In the genomic region with DNA sequence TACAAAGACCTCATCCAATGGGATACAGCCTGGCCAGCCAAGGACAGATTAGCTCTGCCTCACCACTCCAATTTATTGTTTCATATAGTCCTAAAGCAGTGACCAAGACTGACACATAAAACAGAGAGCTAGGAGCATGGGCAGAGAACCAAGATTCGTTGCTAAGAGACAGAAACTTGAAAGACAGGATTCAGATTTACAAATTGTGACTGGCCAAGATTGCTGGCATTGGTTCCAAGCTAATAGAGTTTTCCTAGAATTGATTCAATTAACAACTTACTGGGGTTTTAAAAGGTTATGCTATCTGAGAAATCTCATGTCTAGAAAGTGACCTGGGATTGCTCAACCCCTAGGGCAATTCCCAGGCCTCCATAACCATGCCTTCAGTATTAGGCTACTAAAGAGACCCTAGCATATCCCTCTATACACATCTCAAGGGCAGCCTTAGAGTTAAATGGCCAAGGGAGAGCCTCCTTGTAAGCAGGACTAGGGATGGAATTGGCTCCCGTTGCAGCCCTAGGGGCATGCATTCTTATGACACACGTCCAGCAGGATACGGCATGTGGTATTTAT, we compare ENCODE assay signal across 12 cellular contexts.
DNase-seq lines count a peak whose midpoint lies in the region; ATAC-seq, FAIRE-seq and TF ChIP-seq lines count a peak whose summit lies in the region.
"Had no signal": no experiment of that assay in that cellular context is flagged by ENCODE, and none has a peak within 500 bp of the region (broad histone marks: within the 10 kb centered on the region; RNA-seq: fewer than 3 reads in every experiment).

No MANE protein-coding gene starts in this region.

- no peak overlapping the region for H3K27ac Mint-ChIP-seq in CD8-positive, alpha-beta T cell

- peaks cover 21% of the 10 kb centered on the region for H3K4me1 Mint-ChIP-seq in CD8-positive, alpha-beta T cell (ENCODE audit: low read depth)

- CTCF ChIA-PET in CD8-positive, alpha-beta T cell (lab: Charles Lee), result no interaction called here

- TF ChIP-seq CTCF in parathyroid adenoma (IDR thresholded peaks at IDR 0.05) (no peak), GM10266 (IDR thresholded peaks at IDR 0.05; ENCODE audit: control insufficient read depth, insufficient read depth, low read depth, missing control alignments) (no peak)
- TF ChIP-seq CTCF in CD8-positive, alpha-beta T cell (IDR thresholded peaks at IDR 0.05), result no peak

- FAIRE-seq in endometrium (lab: Jason Lieb, UNC), result peak; percentile 59

- no peak overlapping the region for H3K27ac ChIP-seq in parathyroid adenoma
- H3K27ac ChIP-seq in CD8-positive, alpha-beta T cell (ENCODE audit: low read depth, low read length), result no peak overlapping the region
- H3K27ac ChIP-seq: right lobe of liver had no signal

- DNase-seq in DMS79 (lab: John Stamatoyannopoulos, UW) (peak; percentile 64), NCI-H446 (lab: John Stamatoyannopoulos, UW) (peak; percentile 31 to 50), GM10266 (ENCODE audit: extremely low spot score) (no peak), NCI-H526 (lab: John Stamatoyannopoulos, UW) (no peak), iPS-NIHi7 (ENCODE audit: extremely low spot score) (no peak)
- DNase-seq in CD8-positive, alpha-beta T cell, result no peak
- DNase-seq: activated CD8-positive, alpha-beta memory T cell treated with anti-CD3 and anti-CD28 coated beads, Interleukin-2, amount 50 U/mL, for 48 hours; left ventricle myocardium superior; NCI-H524; right lobe of liver had no signal

- no peaks in the 10 kb centered on the region for H3K9me3 ChIP-seq in parathyroid adenoma (ENCODE audit: control insufficient read depth, low read length)
- H3K9me3 ChIP-seq in CD8-positive, alpha-beta T cell (ENCODE audit: low read length), result no peaks in the 10 kb centered on the region
- H3K9me3 ChIP-seq: right lobe of liver had no signal

- peak overlapping the region; percentile 3 for H3K4me2 ChIP-seq in parathyroid adenoma (ENCODE audit: low read length)

- intact Hi-C loops in CD8-positive, alpha-beta T cell (cut with DNase I, micrococcal nuclease), result no loop called here

- H2AFZ ChIP-seq in parathyroid adenoma, result peak overlapping the region; percentile 6

- ATAC-seq in CD8-positive, alpha-beta T cell, result no peak
- ATAC-seq: left ventricle myocardium superior had no signal

- no peaks in the 10 kb centered on the region for H3K79me2 ChIP-seq in parathyroid adenoma

- H3K9ac ChIP-seq in parathyroid adenoma, result no peak overlapping the region

- H3K36me3 Mint-ChIP-seq in CD8-positive, alpha-beta T cell, result no peaks in the 10 kb centered on the region

- no peaks in the 10 kb centered on the region for H3K9me3 Mint-ChIP-seq in CD8-positive, alpha-beta T cell

- no peaks in the 10 kb centered on the region for H3K27me3 Mint-ChIP-seq in CD8-positive, alpha-beta T cell (ENCODE audit: low read depth)

- POLR2A ChIA-PET in CD8-positive, alpha-beta T cell (lab: Charles Lee), result no interaction called here

- H3K4me3 Mint-ChIP-seq in CD8-positive, alpha-beta T cell, result no peak overlapping the region

- H3K27me3 ChIP-seq in parathyroid adenoma (ENCODE audit: control insufficient read depth, insufficient read depth, low read length), result no peaks in the 10 kb centered on the region
- H3K27me3 ChIP-seq in CD8-positive, alpha-beta T cell (ENCODE audit: insufficient read depth, low read length), result no peaks in the 10 kb centered on the region
- H3K27me3 ChIP-seq: right lobe of liver had no signal

- no peak overlapping the region for H3K4me3 ChIP-seq in parathyroid adenoma (ENCODE audit: low read depth, low read length)
- no peak overlapping the region for H3K4me3 ChIP-seq in CD8-positive, alpha-beta T cell (ENCODE audit: low read depth, low read length)
- H3K4me3 ChIP-seq: right lobe of liver had no signal

- H3K36me3 ChIP-seq in parathyroid adenoma (ENCODE audit: control insufficient read depth, insufficient read depth, low read length), result no peaks in the 10 kb centered on the region
- no peaks in the 10 kb centered on the region for H3K36me3 ChIP-seq in CD8-positive, alpha-beta T cell (ENCODE audit: insufficient read depth, low read length)
- H3K36me3 ChIP-seq: right lobe of liver had no signal

- H3K4me1 ChIP-seq in parathyroid adenoma, result peaks cover 2% of the 10 kb centered on the region
- H3K4me1 ChIP-seq in CD8-positive, alpha-beta T cell (ENCODE audit: insufficient read depth, low read length), result no peaks in the 10 kb centered on the region
- H3K4me1 ChIP-seq: right lobe of liver had no signal

Comparison
In these comparisons a context has a peak if more than half of its experiments do, and no peak if none do; other contexts are left out.
1. DNase-seq: peak in DMS79 (single experiment) and NCI-H446 (2 of 2); none in CD8-positive, alpha-beta T cell (0 of 7), GM10266 (single experiment), NCI-H526 (0 of 2) and iPS-NIHi7 (single experiment).